ENCODE assay signal across 1 cellular context in the genomic region with DNA sequence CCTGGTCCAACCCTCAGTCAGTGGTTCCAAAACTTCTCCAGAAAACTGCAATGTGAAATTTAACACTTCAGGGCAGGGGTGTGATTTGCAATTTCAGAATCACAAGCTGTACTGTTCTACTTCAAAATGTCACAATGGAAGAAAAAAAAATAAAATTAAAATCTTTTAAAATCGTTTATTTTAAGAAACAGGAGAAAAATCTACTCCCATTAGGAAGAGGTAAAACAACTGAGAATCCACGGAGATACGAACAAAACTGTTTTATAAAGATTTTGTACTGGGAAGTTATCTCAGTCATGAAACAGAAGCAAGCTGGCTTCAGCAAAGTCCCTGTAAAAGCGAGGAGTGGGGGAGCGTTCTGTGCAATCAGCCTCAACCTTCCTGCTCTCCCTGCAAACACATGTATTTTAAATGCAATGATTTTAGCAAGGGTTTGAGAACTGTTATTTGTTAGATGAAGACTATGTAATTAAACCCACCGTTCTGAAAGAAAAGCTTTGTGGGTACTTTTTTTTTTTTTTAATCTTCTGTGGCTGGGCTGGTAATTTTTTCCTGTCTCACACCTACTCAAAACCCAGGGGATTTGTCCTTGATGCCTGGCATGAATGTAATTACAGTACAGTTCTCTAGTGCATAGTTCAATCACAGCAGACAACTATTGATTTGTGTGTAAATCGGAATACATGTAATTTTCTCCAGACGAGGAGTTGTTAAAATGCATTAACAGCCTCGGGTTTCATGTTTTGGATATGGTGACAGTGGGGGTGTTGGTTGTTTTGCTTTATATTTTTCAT.
TF ChIP-seq lines count a peak whose summit lies in the region.

No MANE protein-coding gene starts in this region.

TF ChIP-seq in HepG2, 621 proteins besides CTCF, POLR2A, EP300 and RAD21 (continued from another document):
- TF ChIP-seq, protein P1, sequence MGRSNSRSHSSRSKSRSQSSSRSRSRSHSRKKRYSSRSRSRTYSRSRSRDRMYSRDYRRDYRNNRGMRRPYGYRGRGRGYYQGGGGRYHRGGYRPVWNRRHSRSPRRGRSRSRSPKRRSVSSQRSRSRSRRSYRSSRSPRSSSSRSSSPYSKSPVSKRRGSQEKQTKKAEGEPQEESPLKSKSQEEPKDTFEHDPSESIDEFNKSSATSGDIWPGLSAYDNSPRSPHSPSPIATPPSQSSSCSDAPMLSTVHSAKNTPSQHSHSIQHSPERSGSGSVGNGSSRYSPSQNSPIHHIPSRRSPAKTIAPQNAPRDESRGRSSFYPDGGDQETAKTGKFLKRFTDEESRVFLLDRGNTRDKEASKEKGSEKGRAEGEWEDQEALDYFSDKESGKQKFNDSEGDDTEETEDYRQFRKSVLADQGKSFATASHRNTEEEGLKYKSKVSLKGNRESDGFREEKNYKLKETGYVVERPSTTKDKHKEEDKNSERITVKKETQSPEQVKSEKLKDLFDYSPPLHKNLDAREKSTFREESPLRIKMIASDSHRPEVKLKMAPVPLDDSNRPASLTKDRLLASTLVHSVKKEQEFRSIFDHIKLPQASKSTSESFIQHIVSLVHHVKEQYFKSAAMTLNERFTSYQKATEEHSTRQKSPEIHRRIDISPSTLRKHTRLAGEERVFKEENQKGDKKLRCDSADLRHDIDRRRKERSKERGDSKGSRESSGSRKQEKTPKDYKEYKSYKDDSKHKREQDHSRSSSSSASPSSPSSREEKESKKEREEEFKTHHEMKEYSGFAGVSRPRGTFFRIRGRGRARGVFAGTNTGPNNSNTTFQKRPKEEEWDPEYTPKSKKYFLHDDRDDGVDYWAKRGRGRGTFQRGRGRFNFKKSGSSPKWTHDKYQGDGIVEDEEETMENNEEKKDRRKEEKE (IDR thresholded peaks at IDR 0.05): no peak
- TF ChIP-seq ZNF337 (CRISPR knock-in tag; IDR thresholded peaks at IDR 0.05; ENCODE audit: borderline replicate concordance, low read depth) (no peak), RXRB (CRISPR knock-in tag; IDR thresholded peaks at IDR 0.05; ENCODE audit: borderline replicate concordance) (no peak), NR2C2 (CRISPR knock-in tag; IDR thresholded peaks at IDR 0.05; ENCODE audit: borderline replicate concordance) (no peak), PCBP2 (optimal IDR thresholded peaks at IDR 0.05; ENCODE audit: low read depth, low read length, poor library complexity, severe bottlenecking) (no peak), NFIC (IDR thresholded peaks at IDR 0.05; ENCODE audit: low read length) (no peak), ZNF138 (CRISPR knock-in tag; IDR thresholded peaks at IDR 0.05; ENCODE audit: low read depth) (no peak), KDM1A (CRISPR knock-in tag; IDR thresholded peaks at IDR 0.05) (no peak), ZNF326 (CRISPR knock-in tag; IDR thresholded peaks at IDR 0.05; ENCODE audit: borderline replicate concordance) (no peak), JUN (CRISPR knock-in tag; IDR thresholded peaks at IDR 0.05) (no peak), SSRP1 (CRISPR knock-in tag; IDR thresholded peaks at IDR 0.05) (no peak), ZNF501 (CRISPR knock-in tag; IDR thresholded peaks at IDR 0.05) (no peak), ZNF670 (CRISPR knock-in tag; IDR thresholded peaks at IDR 0.05; ENCODE audit: borderline replicate concordance) (no peak), ZNF619 (CRISPR knock-in tag; IDR thresholded peaks at IDR 0.05) (no peak), MIXL1 (CRISPR knock-in tag; IDR thresholded peaks at IDR 0.05) (peak; percentile 48; the same call in 1 of the 2 replicates)
- TF ChIP-seq, protein P2, sequence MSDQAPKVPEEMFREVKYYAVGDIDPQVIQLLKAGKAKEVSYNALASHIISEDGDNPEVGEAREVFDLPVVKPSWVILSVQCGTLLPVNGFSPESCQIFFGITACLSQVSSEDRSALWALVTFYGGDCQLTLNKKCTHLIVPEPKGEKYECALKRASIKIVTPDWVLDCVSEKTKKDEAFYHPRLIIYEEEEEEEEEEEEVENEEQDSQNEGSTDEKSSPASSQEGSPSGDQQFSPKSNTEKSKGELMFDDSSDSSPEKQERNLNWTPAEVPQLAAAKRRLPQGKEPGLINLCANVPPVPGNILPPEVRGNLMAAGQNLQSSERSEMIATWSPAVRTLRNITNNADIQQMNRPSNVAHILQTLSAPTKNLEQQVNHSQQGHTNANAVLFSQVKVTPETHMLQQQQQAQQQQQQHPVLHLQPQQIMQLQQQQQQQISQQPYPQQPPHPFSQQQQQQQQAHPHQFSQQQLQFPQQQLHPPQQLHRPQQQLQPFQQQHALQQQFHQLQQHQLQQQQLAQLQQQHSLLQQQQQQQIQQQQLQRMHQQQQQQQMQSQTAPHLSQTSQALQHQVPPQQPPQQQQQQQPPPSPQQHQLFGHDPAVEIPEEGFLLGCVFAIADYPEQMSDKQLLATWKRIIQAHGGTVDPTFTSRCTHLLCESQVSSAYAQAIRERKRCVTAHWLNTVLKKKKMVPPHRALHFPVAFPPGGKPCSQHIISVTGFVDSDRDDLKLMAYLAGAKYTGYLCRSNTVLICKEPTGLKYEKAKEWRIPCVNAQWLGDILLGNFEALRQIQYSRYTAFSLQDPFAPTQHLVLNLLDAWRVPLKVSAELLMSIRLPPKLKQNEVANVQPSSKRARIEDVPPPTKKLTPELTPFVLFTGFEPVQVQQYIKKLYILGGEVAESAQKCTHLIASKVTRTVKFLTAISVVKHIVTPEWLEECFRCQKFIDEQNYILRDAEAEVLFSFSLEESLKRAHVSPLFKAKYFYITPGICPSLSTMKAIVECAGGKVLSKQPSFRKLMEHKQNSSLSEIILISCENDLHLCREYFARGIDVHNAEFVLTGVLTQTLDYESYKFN (CRISPR knock-in tag; conservative IDR thresholded peaks at IDR 0.05): peak; percentile 49
- TF ChIP-seq, protein P3, sequence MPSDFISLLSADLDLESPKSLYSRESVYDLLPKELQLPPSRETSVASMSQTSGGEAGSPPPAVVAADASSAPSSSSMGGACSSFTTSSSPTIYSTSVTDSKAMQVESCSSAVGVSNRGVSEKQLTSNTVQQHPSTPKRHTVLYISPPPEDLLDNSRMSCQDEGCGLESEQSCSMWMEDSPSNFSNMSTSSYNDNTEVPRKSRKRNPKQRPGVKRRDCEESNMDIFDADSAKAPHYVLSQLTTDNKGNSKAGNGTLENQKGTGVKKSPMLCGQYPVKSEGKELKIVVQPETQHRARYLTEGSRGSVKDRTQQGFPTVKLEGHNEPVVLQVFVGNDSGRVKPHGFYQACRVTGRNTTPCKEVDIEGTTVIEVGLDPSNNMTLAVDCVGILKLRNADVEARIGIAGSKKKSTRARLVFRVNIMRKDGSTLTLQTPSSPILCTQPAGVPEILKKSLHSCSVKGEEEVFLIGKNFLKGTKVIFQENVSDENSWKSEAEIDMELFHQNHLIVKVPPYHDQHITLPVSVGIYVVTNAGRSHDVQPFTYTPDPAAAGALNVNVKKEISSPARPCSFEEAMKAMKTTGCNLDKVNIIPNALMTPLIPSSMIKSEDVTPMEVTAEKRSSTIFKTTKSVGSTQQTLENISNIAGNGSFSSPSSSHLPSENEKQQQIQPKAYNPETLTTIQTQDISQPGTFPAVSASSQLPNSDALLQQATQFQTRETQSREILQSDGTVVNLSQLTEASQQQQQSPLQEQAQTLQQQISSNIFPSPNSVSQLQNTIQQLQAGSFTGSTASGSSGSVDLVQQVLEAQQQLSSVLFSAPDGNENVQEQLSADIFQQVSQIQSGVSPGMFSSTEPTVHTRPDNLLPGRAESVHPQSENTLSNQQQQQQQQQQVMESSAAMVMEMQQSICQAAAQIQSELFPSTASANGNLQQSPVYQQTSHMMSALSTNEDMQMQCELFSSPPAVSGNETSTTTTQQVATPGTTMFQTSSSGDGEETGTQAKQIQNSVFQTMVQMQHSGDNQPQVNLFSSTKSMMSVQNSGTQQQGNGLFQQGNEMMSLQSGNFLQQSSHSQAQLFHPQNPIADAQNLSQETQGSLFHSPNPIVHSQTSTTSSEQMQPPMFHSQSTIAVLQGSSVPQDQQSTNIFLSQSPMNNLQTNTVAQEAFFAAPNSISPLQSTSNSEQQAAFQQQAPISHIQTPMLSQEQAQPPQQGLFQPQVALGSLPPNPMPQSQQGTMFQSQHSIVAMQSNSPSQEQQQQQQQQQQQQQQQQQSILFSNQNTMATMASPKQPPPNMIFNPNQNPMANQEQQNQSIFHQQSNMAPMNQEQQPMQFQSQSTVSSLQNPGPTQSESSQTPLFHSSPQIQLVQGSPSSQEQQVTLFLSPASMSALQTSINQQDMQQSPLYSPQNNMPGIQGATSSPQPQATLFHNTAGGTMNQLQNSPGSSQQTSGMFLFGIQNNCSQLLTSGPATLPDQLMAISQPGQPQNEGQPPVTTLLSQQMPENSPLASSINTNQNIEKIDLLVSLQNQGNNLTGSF (CRISPR knock-in tag; IDR thresholded peaks at IDR 0.05): no peak
- TF ChIP-seq, protein P4, sequence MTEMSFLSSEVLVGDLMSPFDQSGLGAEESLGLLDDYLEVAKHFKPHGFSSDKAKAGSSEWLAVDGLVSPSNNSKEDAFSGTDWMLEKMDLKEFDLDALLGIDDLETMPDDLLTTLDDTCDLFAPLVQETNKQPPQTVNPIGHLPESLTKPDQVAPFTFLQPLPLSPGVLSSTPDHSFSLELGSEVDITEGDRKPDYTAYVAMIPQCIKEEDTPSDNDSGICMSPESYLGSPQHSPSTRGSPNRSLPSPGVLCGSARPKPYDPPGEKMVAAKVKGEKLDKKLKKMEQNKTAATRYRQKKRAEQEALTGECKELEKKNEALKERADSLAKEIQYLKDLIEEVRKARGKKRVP (CRISPR knock-in tag; IDR thresholded peaks at IDR 0.05): no peak
- TF ChIP-seq, protein P5, sequence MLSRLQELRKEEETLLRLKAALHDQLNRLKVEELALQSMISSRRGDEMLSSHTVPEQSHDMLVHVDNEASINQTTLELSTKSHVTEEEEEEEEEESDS (CRISPR knock-in tag; IDR thresholded peaks at IDR 0.05; ENCODE audit: borderline replicate concordance): no peak
